8 cellular contexts compared by ENCODE assay signal in the genomic region with DNA sequence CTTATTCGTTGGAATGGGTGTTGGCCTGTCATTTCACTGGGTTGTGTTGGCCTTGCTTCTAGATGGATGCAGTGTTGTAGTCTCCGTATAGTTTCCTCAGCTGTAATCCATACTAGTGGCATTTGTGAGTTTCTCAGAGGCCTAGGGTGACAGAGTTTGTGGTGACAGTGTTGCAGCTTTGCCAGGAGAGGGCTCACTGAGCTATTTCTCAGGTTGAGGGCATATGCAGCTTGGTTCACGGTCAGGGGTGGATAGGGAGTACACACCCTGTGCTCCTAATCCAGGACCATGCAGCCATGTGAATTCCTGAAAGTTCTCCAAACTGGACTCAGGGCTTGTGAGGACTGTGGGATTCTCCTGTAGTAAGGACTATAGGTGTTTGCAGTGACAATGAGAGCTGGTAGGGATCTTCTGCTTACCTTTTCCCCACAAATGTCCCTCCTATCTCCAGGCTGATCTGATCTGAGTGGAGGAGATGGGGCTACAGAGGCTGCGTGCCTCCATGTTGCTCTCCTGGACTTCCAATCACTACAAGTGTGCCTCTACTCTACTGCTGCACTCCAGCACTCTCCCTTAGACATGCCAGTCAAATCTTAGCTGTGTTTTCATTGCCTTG.
DNase-seq lines count a peak whose midpoint lies in the region; ATAC-seq, FAIRE-seq and TF ChIP-seq lines count a peak whose summit lies in the region.

No MANE protein-coding gene starts in this region.

- H3K9me1 ChIP-seq in keratinocyte (ENCODE audit: control insufficient read depth, extremely low read depth, insufficient read depth, low read length): no peaks in the 10 kb centered on the region

- dilution Hi-C loops in keratinocyte (cut with MboI; ENCODE audit: extremely low pct_ligation_motif_present, low sequenced_read_pairs): no loop called here

- H3K27ac ChIP-seq in keratinocyte (ENCODE audit: control insufficient read depth, insufficient read depth, low read length): no peak overlapping the region

- H3K4me1 ChIP-seq in keratinocyte (ENCODE audit: control insufficient read depth, extremely low read depth, insufficient read depth, low read length): no peaks in the 10 kb centered on the region

- no peaks in the 10 kb centered on the region for H3K36me3 ChIP-seq in keratinocyte (ENCODE audit: control insufficient read depth in 2 of 2, extremely low read depth in 1 of 2, insufficient read depth in 2 of 2, low read length in 2 of 2)

- peaks cover 2% of the 10 kb centered on the region for H3K27me3 ChIP-seq in keratinocyte (ENCODE audit: control insufficient read depth, extremely low read depth, insufficient read depth, low read length)

- TF ChIP-seq CTCF in keratinocyte (optimal IDR thresholded peaks at IDR 0.05 in 1 of 3, IDR thresholded peaks at IDR 0.05 in 1 of 3, conservative IDR thresholded peaks at IDR 0.05 in 1 of 3; ENCODE audit: extremely low read depth in 1 of 3, insufficient read depth in 2 of 3, low read length in 3 of 3): peak; percentile 52 to 85 (median 70)

- no peaks in the 10 kb centered on the region for H3K79me2 ChIP-seq in keratinocyte (ENCODE audit: control insufficient read depth, insufficient read depth, low read length)

- no peaks in the 10 kb centered on the region for H4K20me1 ChIP-seq in keratinocyte (ENCODE audit: control insufficient read depth, extremely low read depth, insufficient read depth, low read length)

- H3K9me3 ChIP-seq in keratinocyte (ENCODE audit: control insufficient read depth, low read depth, low read length): no peaks in the 10 kb centered on the region

- no peak overlapping the region for H3K4me2 ChIP-seq in keratinocyte (ENCODE audit: control insufficient read depth, extremely low read depth, insufficient read depth, low read depth, low read length)

- DNase-seq in ELR (ENCODE audit: low read depth) (peak; percentile 71), LHCN-M2 (ENCODE audit: low read depth) (peak; percentile 70), T1000 (lab: John Stamatoyannopoulos, UW) (peak; percentile 24), keratinocyte (ENCODE audit: low read depth, low spot score) (no peak), hypothalamus (lab: John Stamatoyannopoulos, UW) (no peak), medulla oblongata (ENCODE audit: extremely low spot score) (no peak)

- H3K9ac ChIP-seq in keratinocyte (ENCODE audit: control insufficient read depth, extremely low read depth, insufficient read depth, low read length): no peak overlapping the region

- ATAC-seq in GM21381 (IDR thresholded peaks at IDR 0.05; ENCODE audit: unreplicated experiment) (peak; percentile 84), HG03097 (IDR thresholded peaks at IDR 0.05; ENCODE audit: low FRiP score, unreplicated experiment) (no peak)

- no peak overlapping the region for H3K4me3 ChIP-seq in keratinocyte (ENCODE audit: control insufficient read depth in 2 of 3, extremely low read depth in 1 of 3, insufficient read depth in 2 of 3, low read depth in 1 of 3, low read length in 3 of 3)

- FAIRE-seq in keratinocyte (lab: Jason Lieb, UNC): peak; percentile 83

- no peak overlapping the region for H2AFZ ChIP-seq in keratinocyte (ENCODE audit: control insufficient read depth, low read length)

Comparison
In these comparisons a context has a peak if more than half of its experiments do, and no peak if none do; other contexts are left out.
1. DNase-seq: peak in ELR (single experiment), LHCN-M2 (single experiment) and T1000 (single experiment); none in keratinocyte (single experiment), hypothalamus (0 of 51) and medulla oblongata (single experiment).